1 cellular context compared by ENCODE assay signal in the genomic region with DNA sequence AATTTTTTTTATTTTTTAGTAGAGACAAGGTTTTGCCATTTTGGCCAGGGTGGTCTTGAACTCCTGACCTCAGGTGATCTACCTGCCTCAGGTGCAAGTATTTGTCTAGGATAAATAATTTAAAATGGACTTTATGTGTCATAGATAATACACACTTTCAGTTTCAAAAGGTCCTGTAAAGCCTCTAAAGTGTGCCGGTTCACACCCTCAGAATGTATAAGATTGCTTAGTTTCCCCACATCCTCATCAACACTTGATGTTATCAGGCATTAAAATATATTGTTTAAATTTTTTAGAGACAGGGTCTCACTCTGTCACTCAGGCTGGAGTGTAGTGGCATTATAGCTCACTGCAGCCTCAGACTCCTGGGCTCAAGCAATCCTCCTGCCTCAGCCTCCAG.
TF ChIP-seq lines count a peak whose summit lies in the region.

No MANE protein-coding gene starts in this region.

TF ChIP-seq in SK-N-SH, 30 proteins besides CTCF, POLR2A, EP300 and RAD21 (continued from another document):
- no peak for TF ChIP-seq MAX (IDR thresholded peaks at IDR 0.05; ENCODE audit: low read depth)
- TF ChIP-seq NFIC (IDR thresholded peaks at IDR 0.05; ENCODE audit: borderline replicate concordance) = no peak
- no peak for TF ChIP-seq TEAD4 (IDR thresholded peaks at IDR 0.05; ENCODE audit: borderline replicate concordance, insufficient read depth)
- TF ChIP-seq, protein P1, sequence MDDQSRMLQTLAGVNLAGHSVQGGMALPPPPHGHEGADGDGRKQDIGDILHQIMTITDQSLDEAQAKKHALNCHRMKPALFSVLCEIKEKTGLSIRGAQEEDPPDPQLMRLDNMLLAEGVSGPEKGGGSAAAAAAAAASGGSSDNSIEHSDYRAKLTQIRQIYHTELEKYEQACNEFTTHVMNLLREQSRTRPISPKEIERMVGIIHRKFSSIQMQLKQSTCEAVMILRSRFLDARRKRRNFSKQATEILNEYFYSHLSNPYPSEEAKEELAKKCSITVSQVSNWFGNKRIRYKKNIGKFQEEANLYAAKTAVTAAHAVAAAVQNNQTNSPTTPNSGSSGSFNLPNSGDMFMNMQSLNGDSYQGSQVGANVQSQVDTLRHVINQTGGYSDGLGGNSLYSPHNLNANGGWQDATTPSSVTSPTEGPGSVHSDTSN (IDR thresholded peaks at IDR 0.05) = no peak
- TF ChIP-seq, protein P2, sequence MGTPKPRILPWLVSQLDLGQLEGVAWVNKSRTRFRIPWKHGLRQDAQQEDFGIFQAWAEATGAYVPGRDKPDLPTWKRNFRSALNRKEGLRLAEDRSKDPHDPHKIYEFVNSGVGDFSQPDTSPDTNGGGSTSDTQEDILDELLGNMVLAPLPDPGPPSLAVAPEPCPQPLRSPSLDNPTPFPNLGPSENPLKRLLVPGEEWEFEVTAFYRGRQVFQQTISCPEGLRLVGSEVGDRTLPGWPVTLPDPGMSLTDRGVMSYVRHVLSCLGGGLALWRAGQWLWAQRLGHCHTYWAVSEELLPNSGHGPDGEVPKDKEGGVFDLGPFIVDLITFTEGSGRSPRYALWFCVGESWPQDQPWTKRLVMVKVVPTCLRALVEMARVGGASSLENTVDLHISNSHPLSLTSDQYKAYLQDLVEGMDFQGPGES (IDR thresholded peaks at IDR 0.05; ENCODE audit: low read depth, low read length) = no peak
- TF ChIP-seq NRF1 (IDR thresholded peaks at IDR 0.05; ENCODE audit: low read depth, low read length) = no peak
- no peak for TF ChIP-seq YY1 (IDR thresholded peaks at IDR 0.05; ENCODE audit: low read depth)
- no peak for TF ChIP-seq SMC3 (IDR thresholded peaks at IDR 0.05; ENCODE audit: low read depth, low read length)
- no peak for TF ChIP-seq FOXM1 (IDR thresholded peaks at IDR 0.05; ENCODE audit: low read depth)
- no peak for TF ChIP-seq TCF12 (IDR thresholded peaks at IDR 0.05)
- TF ChIP-seq, protein P3, sequence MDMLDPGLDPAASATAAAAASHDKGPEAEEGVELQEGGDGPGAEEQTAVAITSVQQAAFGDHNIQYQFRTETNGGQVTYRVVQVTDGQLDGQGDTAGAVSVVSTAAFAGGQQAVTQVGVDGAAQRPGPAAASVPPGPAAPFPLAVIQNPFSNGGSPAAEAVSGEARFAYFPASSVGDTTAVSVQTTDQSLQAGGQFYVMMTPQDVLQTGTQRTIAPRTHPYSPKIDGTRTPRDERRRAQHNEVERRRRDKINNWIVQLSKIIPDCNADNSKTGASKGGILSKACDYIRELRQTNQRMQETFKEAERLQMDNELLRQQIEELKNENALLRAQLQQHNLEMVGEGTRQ (IDR thresholded peaks at IDR 0.05; ENCODE audit: borderline replicate concordance, low read depth, low read length) = no peak
- no peak for TF ChIP-seq RFX5 (IDR thresholded peaks at IDR 0.05; ENCODE audit: low read length)
- TF ChIP-seq MXI1 (IDR thresholded peaks at IDR 0.05; ENCODE audit: low read depth, low read length) = no peak
- TF ChIP-seq GABPA (IDR thresholded peaks at IDR 0.05; ENCODE audit: low read depth) = no peak
- no peak for TF ChIP-seq MEF2A (IDR thresholded peaks at IDR 0.05; ENCODE audit: borderline replicate concordance, low read depth)
- no peak for TF ChIP-seq ELF1 (IDR thresholded peaks at IDR 0.05)
